In the genomic region with DNA sequence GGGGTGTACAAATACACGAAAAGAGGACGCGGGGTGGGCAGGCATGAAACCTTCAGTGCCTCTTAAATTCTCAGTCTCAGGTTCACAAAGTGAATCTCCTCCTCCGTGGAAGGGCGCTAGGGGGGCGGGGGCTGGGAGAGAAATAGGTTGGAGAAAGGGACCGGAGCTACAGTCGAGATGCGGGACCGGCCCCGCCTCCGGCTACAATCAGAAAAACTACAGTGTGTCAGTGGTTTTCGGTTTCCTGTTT, we compare ENCODE assay signal across 8 cellular contexts. TPM values are rescaled to one million over a fixed set of nuclear protein-coding genes. Genes with fewer than 3 reads are reported as not detected.
A peak's percentile ranks its signal among the peaks of the same experiment; 100 is the strongest.
DNase-seq lines count a peak whose midpoint lies in the region; TF ChIP-seq lines count a peak whose summit lies in the region.

No MANE protein-coding gene starts in this region.

- H3K36me3 ChIP-seq in BE2C: peaks cover 3% of the 10 kb centered on the region; the same call in 1 of the 2 replicates
- H3K36me3 ChIP-seq in kidney epithelial cell (ENCODE audit: control insufficient read depth, insufficient read depth, low read length): no peaks in the 10 kb centered on the region

- peak overlapping the region; percentile 75 for H3K27ac ChIP-seq in adipose tissue (ENCODE audit: low read depth, low read length)

- H3K4me1 ChIP-seq in BE2C: no peaks in the 10 kb centered on the region

- H3K9me3 ChIP-seq in BE2C: no peaks in the 10 kb centered on the region

- TF ChIP-seq CTCF in BE2C (IDR thresholded peaks at IDR 0.05; ENCODE audit: low read depth, low read length): no peak
- TF ChIP-seq CTCF in kidney epithelial cell (IDR thresholded peaks at IDR 0.05; ENCODE audit: insufficient read depth, low read length, poor library complexity, severe bottlenecking): no peak

- WGBS in adipose tissue, 3 donors: 0 to 2% (median 0%) methylated on average over 13 of the region's 13 CpGs

- H3K4me3 ChIP-seq in BE2C (ENCODE audit: low read depth, low read length): peak overlapping the region; percentile 98
- peak overlapping the region; percentile 88 for H3K4me3 ChIP-seq in kidney epithelial cell (ENCODE audit: low read depth, low read length)

- DNase-seq in BE2C (peak; percentile 86), HuH-7 (ENCODE audit: low spot score) (peak; percentile 59), kidney epithelial cell (ENCODE audit: low read depth) (no peak), ecto neural progenitor cell (ENCODE audit: low spot score) (no peak), DMS 273 treated with DMSO at 0.1 percent for 48 hours (lab: John Stamatoyannopoulos, UW) (no peak), GF-D8 (lab: John Stamatoyannopoulos, UW) (no peak)
- DNase-seq in stimulated activated CD4-positive, alpha-beta T cell treated with anti-CD3 and anti-CD28 coated beads, TNF-alpha, amount 100 ng/mL, for 24 hours (ENCODE audit: low read depth in 3 of 3): peak in 2 of 3 experiments; percentile 44 to 60

- H3K27me3 ChIP-seq in BE2C (no peaks in the 10 kb centered on the region), kidney epithelial cell (ENCODE audit: control insufficient read depth, insufficient read depth, low read length) (no peaks in the 10 kb centered on the region)

RNA-seq across cellular contexts. Expression of a gene that starts 3.4 kb away (rescaled TPM):
- 14.1 TPM for polyA plus RNA-seq in BE2C (2012; ENCODE audit: insufficient read depth, insufficient read length, low read depth)
- 1 to 10 TPM; 2.8 to 3.2 (median 3.1) TPM for polyA plus RNA-seq in adipose tissue
- 2.7 and 3.5 TPM in 2 replicates for total RNA-seq in kidney epithelial cell

Comparison
In these comparisons a context has a peak if more than half of its experiments do, and no peak if none do; other contexts are left out.
1. DNase-seq: peak in BE2C (single experiment), HuH-7 (single experiment) and stimulated activated CD4-positive, alpha-beta T cell treated with anti-CD3 and anti-CD28 coated beads, TNF-alpha, amount 100 ng/mL, for 24 hours (2 of 3); none in kidney epithelial cell (single experiment), ecto neural progenitor cell (single experiment), DMS 273 treated with DMSO at 0.1 percent for 48 hours (single experiment) and GF-D8 (single experiment).